10 cellular contexts compared by ENCODE assay signal in genomic region chr3:172515130-172515918, GRCh38. TPM values are rescaled to one million over a fixed set of nuclear protein-coding genes. Genes with fewer than 3 reads are reported as not detected.
A peak's percentile ranks its signal among the peaks of the same experiment; 100 is the strongest.
DNase-seq lines count a peak whose midpoint lies in the region; ATAC-seq and TF ChIP-seq lines count a peak whose summit lies in the region.
"Had no signal": no experiment of that assay in that cellular context is flagged by ENCODE, and none has a peak within 500 bp of the region (broad histone marks: within the 10 kb centered on the region; RNA-seq: fewer than 3 reads in every experiment).

No MANE protein-coding gene starts in this region.

- H3K4me3 Mint-ChIP-seq in stimulated activated naive CD8-positive, alpha-beta T cell treated with anti-CD3 and anti-CD28 coated beads, Interleukin-15, Interleukin-2, amounts not matched to agents 100 ng/mL and 50 ng/mL, for 24 hours, result peak overlapping the region; percentile 36
- H3K4me3 Mint-ChIP-seq in MCF 10A (ENCODE audit: unreplicated experiment), result no peak overlapping the region

- ATAC-seq in stimulated activated naive CD8-positive, alpha-beta T cell treated with anti-CD3 and anti-CD28 coated beads, Interleukin-15, Interleukin-2, amounts not matched to agents 100 U/mL and 50 U/mL, for 24 hours, result no peak
- ATAC-seq in GM18868 (IDR thresholded peaks at IDR 0.05; ENCODE audit: unreplicated experiment), result no peak

- no peak overlapping the region for H3K4me2 ChIP-seq in mesenchymal stem cell (ENCODE audit: low read length, poor library complexity, severe bottlenecking)

- no peaks in the 10 kb centered on the region for H3K79me1 ChIP-seq in mesenchymal stem cell (replicated peaks; ENCODE audit: low read length, poor library complexity, severe bottlenecking)

- H2BK12ac ChIP-seq in mesenchymal stem cell (ENCODE audit: low read length in 2 of 2), result no peak overlapping the region

- no peak overlapping the region for H3K4ac ChIP-seq in mesenchymal stem cell (ENCODE audit: low read depth in 1 of 2, low read length in 2 of 2)

- no peak for DNase-seq in stimulated activated naive CD8-positive, alpha-beta T cell treated with anti-CD3 and anti-CD28 coated beads, Interleukin-15, Interleukin-2, amounts not matched to agents 100 U/mL and 50 U/mL, for 24 hours
- no peak for DNase-seq in MCF 10A (ENCODE audit: unreplicated experiment)
- peak; percentile 72 for DNase-seq in mesenchymal stem cell
- DNase-seq in NCI-H2171 treated with DMSO at 0.1 percent for 48 hours (lab: John Stamatoyannopoulos, UW), result no peak
- DNase-seq in activated CD4-positive, CD25-positive, alpha-beta regulatory T cell treated with anti-CD3 and anti-CD28 coated beads, Interleukin-2, amount 50 U/mL, for 72 hours, result no peak
- no peak for DNase-seq in SKM-1 (lab: John Stamatoyannopoulos, UW; ENCODE audit: unreplicated experiment)
- DNase-seq: NCI-H1417 had no signal

- H2AK5ac ChIP-seq in mesenchymal stem cell (ENCODE audit: low read length, severe bottlenecking), result no peak overlapping the region

- H3K18ac ChIP-seq in mesenchymal stem cell (ENCODE audit: low read depth in 1 of 2, low read length in 2 of 2), result peak overlapping the region in 1 of 2 experiments; percentile 50

- no peak overlapping the region for H2BK120ac ChIP-seq in mesenchymal stem cell (ENCODE audit: low read depth, low read length)

- H3K9me3 ChIP-seq in mesenchymal stem cell (ENCODE audit: control insufficient read depth, low read length), result no peaks in the 10 kb centered on the region

- no peak overlapping the region for H4K8ac ChIP-seq in mesenchymal stem cell (ENCODE audit: low read length)

- BruUV-seq in MCF 10A (replicated peaks; lab: Mats Ljungman, UMichigan), result no TSS peak

- H3K36me3 Mint-ChIP-seq in stimulated activated naive CD8-positive, alpha-beta T cell treated with anti-CD3 and anti-CD28 coated beads, Interleukin-15, Interleukin-2, amounts not matched to agents 100 ng/mL and 50 ng/mL, for 24 hours (ENCODE audit: low read depth), result peaks cover 88% of the 10 kb centered on the region
- H3K36me3 Mint-ChIP-seq in MCF 10A (ENCODE audit: insufficient read depth, unreplicated experiment), result no peaks in the 10 kb centered on the region

- no peaks in the 10 kb centered on the region for H3K36me3 ChIP-seq in mesenchymal stem cell (ENCODE audit: control insufficient read depth in 1 of 2, insufficient read depth in 2 of 2, low read depth in 1 of 2, low read length in 2 of 2)

- intact Hi-C loops in MCF 10A (cut with micrococcal nuclease), result no loop called here

- H2BK15ac ChIP-seq in mesenchymal stem cell (ENCODE audit: low read depth, poor library complexity, severe bottlenecking), result no peak overlapping the region

- peak overlapping the region; percentile 84 for H3K27ac Mint-ChIP-seq in stimulated activated naive CD8-positive, alpha-beta T cell treated with anti-CD3 and anti-CD28 coated beads, Interleukin-15, Interleukin-2, amounts not matched to agents 100 ng/mL and 50 ng/mL, for 24 hours
- peak overlapping the region; percentile 46 for H3K27ac Mint-ChIP-seq in MCF 10A (ENCODE audit: low read depth, unreplicated experiment)

- CTCF ChIA-PET in MCF 10A (lab: Yijun Ruan, JAX), result interaction anchor here (0.6 to 3.3 kb wide), 9 partner anchors 12 to 429 kb away, joined by 3 to 23 read pairs (median 4); no protein-coding TSS in a partner anchor

- no peak overlapping the region for H3K23ac ChIP-seq in mesenchymal stem cell (ENCODE audit: low read length in 2 of 2)

- peaks cover 4% of the 10 kb centered on the region for H3K4me1 ChIP-seq in mesenchymal stem cell (ENCODE audit: control insufficient read depth, insufficient read depth, low read depth, low read length)

- H4K91ac ChIP-seq in mesenchymal stem cell (ENCODE audit: low read length), result no peak overlapping the region

- H3K27me3 Mint-ChIP-seq in stimulated activated naive CD8-positive, alpha-beta T cell treated with anti-CD3 and anti-CD28 coated beads, Interleukin-15, Interleukin-2, amounts not matched to agents 100 ng/mL and 50 ng/mL, for 24 hours, result no peaks in the 10 kb centered on the region
- no peaks in the 10 kb centered on the region for H3K27me3 Mint-ChIP-seq in MCF 10A (ENCODE audit: insufficient read depth, unreplicated experiment)

- no peak overlapping the region for H2AFZ ChIP-seq in mesenchymal stem cell (ENCODE audit: low read depth, low read length)

- H3K4me3 ChIP-seq in mesenchymal stem cell (ENCODE audit: insufficient read depth in 1 of 2, low read depth in 1 of 2, low read length in 2 of 2), result no peak overlapping the region
- H3K4me3 ChIP-seq: coronary artery had no signal

- peaks cover 100% of the 10 kb centered on the region for H3K4me1 Mint-ChIP-seq in stimulated activated naive CD8-positive, alpha-beta T cell treated with anti-CD3 and anti-CD28 coated beads, Interleukin-15, Interleukin-2, amounts not matched to agents 100 ng/mL and 50 ng/mL, for 24 hours (ENCODE audit: low read depth)
- peaks cover 14% of the 10 kb centered on the region for H3K4me1 Mint-ChIP-seq in MCF 10A (ENCODE audit: insufficient read depth, unreplicated experiment)

- no peak overlapping the region for H2BK5ac ChIP-seq in mesenchymal stem cell (ENCODE audit: low read depth, low read length, poor library complexity, severe bottlenecking)

- no peak overlapping the region for H3K27ac ChIP-seq in mesenchymal stem cell (ENCODE audit: low read length, poor library complexity, severe bottlenecking)

- H3K27me3 ChIP-seq in mesenchymal stem cell (ENCODE audit: control insufficient read depth in 1 of 2, insufficient read depth in 1 of 2, low read length in 2 of 2), result no peaks in the 10 kb centered on the region

- WGBS in mesenchymal stem cell, result 14% methylated on average over 3 of the region's 4 CpGs

- H3K9ac ChIP-seq in mesenchymal stem cell (ENCODE audit: low read length), result no peak overlapping the region

- POLR2A ChIA-PET in MCF 10A (lab: Yijun Ruan, JAX), result interaction anchor here (1.0 to 3.6 kb wide), 4 partner anchors 23 to 81 kb away, joined by 3 to 24 read pairs (median 12); no protein-coding TSS in a partner anchor

- no peaks in the 10 kb centered on the region for H3K9me3 Mint-ChIP-seq in stimulated activated naive CD8-positive, alpha-beta T cell treated with anti-CD3 and anti-CD28 coated beads, Interleukin-15, Interleukin-2, amounts not matched to agents 100 ng/mL and 50 ng/mL, for 24 hours
- H3K9me3 Mint-ChIP-seq in MCF 10A (ENCODE audit: unreplicated experiment), result no peaks in the 10 kb centered on the region

- no peak overlapping the region for H3K14ac ChIP-seq in mesenchymal stem cell (ENCODE audit: low read length in 2 of 2)

- TF ChIP-seq CTCF in MCF 10A (IDR thresholded peaks at IDR 0.05; ENCODE audit: unreplicated experiment), result no peak

RNA-seq across cellular contexts. Expression of gene TNFSF10, which starts 7.9 kb away (rescaled TPM):
- 0.25 and 0.54 TPM in 2 replicates for total RNA-seq in MCF 10A (2022)
- 0.99 TPM for polyA plus RNA-seq in mesenchymal stem cell (2013, experiment 1 of 2)
- 0.93 TPM for polyA plus RNA-seq in mesenchymal stem cell (2013, experiment 2 of 2)
